Comparison of ENCODE assay signal across 13 cellular contexts in genomic region chr2:125397535-125398251, GRCh38.
A peak's percentile ranks its signal among the peaks of the same experiment; 100 is the strongest.
DNase-seq lines count a peak whose midpoint lies in the region; ATAC-seq and TF ChIP-seq lines count a peak whose summit lies in the region.
"Had no signal": no experiment of that assay in that cellular context is flagged by ENCODE, and none has a peak within 500 bp of the region (broad histone marks: within the 10 kb centered on the region; RNA-seq: fewer than 3 reads in every experiment).

No MANE protein-coding gene starts in this region.

- H3K4me1 Mint-ChIP-seq in HFFc6 (ENCODE audit: low read depth) = no peaks in the 10 kb centered on the region

- no peak overlapping the region for H3K27ac ChIP-seq in heart right ventricle
- H3K27ac ChIP-seq: spleen had no signal

- intact Hi-C loops in heart right ventricle (cut with DNase I) = no loop called here

- H3K9me3 Mint-ChIP-seq in HFFc6 = no peaks in the 10 kb centered on the region

- no peaks in the 10 kb centered on the region for H3K9me3 ChIP-seq in heart right ventricle

- no peak overlapping the region for H3K27ac Mint-ChIP-seq in HFFc6

- H3K27me3 ChIP-seq in heart right ventricle = no peaks in the 10 kb centered on the region
- H3K27me3 ChIP-seq: spleen had no signal

- TF ChIP-seq CTCF in HFFc6 (IDR thresholded peaks at IDR 0.05) = no peak
- no peak for TF ChIP-seq CTCF in heart right ventricle (IDR thresholded peaks at IDR 0.05)

- no peaks in the 10 kb centered on the region for H3K36me3 Mint-ChIP-seq in HFFc6 (ENCODE audit: low read depth)

- DNase-seq in HFFc6 (no peak), DMS 273 treated with DMSO at 0.1 percent for 48 hours (lab: John Stamatoyannopoulos, UW) (no peak), heart right ventricle (no peak), T1000 (lab: John Stamatoyannopoulos, UW) (no peak)
- DNase-seq: aorta; effector CD8-positive, alpha-beta T cell; NCI-H524; Right ventricle myocardium superior; spleen had no signal

- WGBS in heart right ventricle, 2 donors = 85 to 88% methylated on average over 4 of the region's 4 CpGs

- no peaks in the 10 kb centered on the region for H3K36me3 ChIP-seq in heart right ventricle
- H3K36me3 ChIP-seq: spleen had no signal

- no peak overlapping the region for H3K4me3 ChIP-seq in heart right ventricle
- H3K4me3 ChIP-seq: spleen had no signal

- peak; percentile 87 for ATAC-seq in GM18861 (IDR thresholded peaks at IDR 0.05; ENCODE audit: unreplicated experiment)
- ATAC-seq in GM21390 (IDR thresholded peaks at IDR 0.05; ENCODE audit: unreplicated experiment) = peak; percentile 89
- peak; percentile 87 for ATAC-seq in HG02970 (IDR thresholded peaks at IDR 0.05; ENCODE audit: low FRiP score, unreplicated experiment)
- peak; percentile 92 for ATAC-seq in HG03558 (IDR thresholded peaks at IDR 0.05; ENCODE audit: extremely low read depth, unreplicated experiment)
- no peak for ATAC-seq in heart right ventricle

- no peak overlapping the region for H3K4me3 Mint-ChIP-seq in HFFc6

- H3K27me3 Mint-ChIP-seq in HFFc6 (ENCODE audit: insufficient read depth) = no peaks in the 10 kb centered on the region

- H3K4me1 ChIP-seq in heart right ventricle = no peaks in the 10 kb centered on the region
- H3K4me1 ChIP-seq: spleen had no signal

Comparison
In these comparisons a context has a peak if more than half of its experiments do, and no peak if none do; other contexts are left out.
1. ATAC-seq: peak in GM18861 (single experiment), GM21390 (single experiment), HG02970 (single experiment) and HG03558 (single experiment); none in heart right ventricle (0 of 8).